Comparison of ENCODE assay signal across 21 cellular contexts in the genomic region with DNA sequence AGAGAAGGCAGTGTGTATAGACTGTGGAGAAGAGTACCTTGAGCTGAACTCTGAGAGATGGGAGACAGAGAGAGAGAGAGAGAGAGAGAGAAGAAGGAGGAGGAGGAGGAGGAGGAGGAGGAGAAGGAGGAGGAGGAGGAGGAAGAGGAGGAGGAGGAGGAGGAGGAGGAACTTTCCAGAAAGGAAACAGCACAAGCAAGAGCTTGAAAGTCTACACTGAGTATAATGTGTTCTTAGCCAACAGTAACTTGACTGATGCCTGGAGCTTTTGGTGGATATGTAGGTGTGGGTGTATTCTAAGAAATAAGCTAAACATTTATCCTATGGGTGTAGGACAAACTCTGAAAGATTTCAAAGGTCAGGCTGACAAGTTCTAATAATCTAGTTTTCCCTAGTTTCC.
A peak's percentile ranks its signal among the peaks of the same experiment; 100 is the strongest.
DNase-seq lines count a peak whose midpoint lies in the region; ATAC-seq, FAIRE-seq and TF ChIP-seq lines count a peak whose summit lies in the region.
"Had no signal": no experiment of that assay in that cellular context is flagged by ENCODE, and none has a peak within 500 bp of the region (broad histone marks: within the 10 kb centered on the region; RNA-seq: fewer than 3 reads in every experiment).

No MANE protein-coding gene starts in this region.

- CTCF ChIA-PET in activated CD8-positive, alpha-beta T cell treated with anti-CD3 and anti-CD28 coated beads, Interleukin-2, amount 10 ng/mL, durations not matched to agents 7 days and 5 days (lab: Charles Lee): interaction anchor here (0.7 to 1.7 kb wide), 3 partner anchors 9 to 199 kb away, joined by 3 to 5 read pairs (median 4); no protein-coding TSS in a partner anchor
- CTCF ChIA-PET in activated CD8-positive, alpha-beta T cell treated with anti-CD3 and anti-CD28 coated beads for 36 hours (lab: Charles Lee): interaction anchor here (0.7 to 1.1 kb wide), 3 partner anchors 41 to 432 kb away, joined by 3 read pairs; a partner anchor contains a TSS
- CTCF ChIA-PET in HEK293 (lab: Yijun Ruan, JAX): interaction anchor here (0.9 to 3.7 kb wide), 6 partner anchors 8 to 84 kb away, joined by 3 to 17 read pairs (median 4); no protein-coding TSS in a partner anchor

- peaks cover 7% of the 10 kb centered on the region for H3K4me1 Mint-ChIP-seq in activated CD8-positive, alpha-beta T cell treated with anti-CD3 and anti-CD28 coated beads, Interleukin-2, amount 10 ng/mL, durations not matched to agents 7 days and 5 days (ENCODE audit: low read depth)
- peaks cover 27% of the 10 kb centered on the region for H3K4me1 Mint-ChIP-seq in activated CD8-positive, alpha-beta T cell treated with anti-CD3 and anti-CD28 coated beads for 36 hours (ENCODE audit: low read depth)
- H3K4me1 Mint-ChIP-seq in CD4-positive, CD25-positive, alpha-beta regulatory T cell: peaks cover 32 to 65% (median 46%) of the 10 kb centered on the region in 4 donors
- no peaks in the 10 kb centered on the region for H3K4me1 Mint-ChIP-seq in astrocyte (ENCODE audit: low read depth, unreplicated experiment)
- H3K4me1 Mint-ChIP-seq in nephron progenitor cell: peaks cover 67% of the 10 kb centered on the region
- peaks cover 41 to 80% of the 10 kb centered on the region in 2 donors for H3K4me1 Mint-ChIP-seq in immature natural killer cell
- H3K4me1 Mint-ChIP-seq: CD14-positive monocyte, IgD-negative memory B cell had no signal

- H3K27me3 ChIP-seq in CD4-positive, CD25-positive, alpha-beta regulatory T cell (ENCODE audit: control insufficient read depth, insufficient read depth, low read length): no peaks in the 10 kb centered on the region
- H3K27me3 ChIP-seq in astrocyte (ENCODE audit: insufficient read depth, low read length): peaks cover 8% of the 10 kb centered on the region
- H3K27me3 ChIP-seq in MG63: no peaks in the 10 kb centered on the region
- H3K27me3 ChIP-seq: BLaER1 had no signal

- POLR2A ChIA-PET in activated CD8-positive, alpha-beta T cell treated with anti-CD3 and anti-CD28 coated beads, Interleukin-2, amount 10 ng/mL, durations not matched to agents 7 days and 5 days (lab: Charles Lee): no interaction called here
- POLR2A ChIA-PET in activated CD8-positive, alpha-beta T cell treated with anti-CD3 and anti-CD28 coated beads for 36 hours (lab: Charles Lee): interaction anchor here (0.5 to 1.0 kb wide), 2 partner anchors 8 to 31 kb away, joined by 4 read pairs; no protein-coding TSS in a partner anchor
- POLR2A ChIA-PET in HEK293 (lab: Yijun Ruan, JAX): no interaction called here

- H3K36me3 ChIP-seq in CD4-positive, CD25-positive, alpha-beta regulatory T cell (ENCODE audit: control insufficient read depth, insufficient read depth, low read length): peaks cover 20% of the 10 kb centered on the region
- H3K36me3 ChIP-seq in HEK293 (ENCODE audit: control insufficient read depth in 2 of 2, insufficient read depth in 1 of 2, low read length in 2 of 2): no peaks in the 10 kb centered on the region
- no peaks in the 10 kb centered on the region for H3K36me3 ChIP-seq in astrocyte (ENCODE audit: insufficient read depth, low read length)
- H3K36me3 ChIP-seq in MG63: no peaks in the 10 kb centered on the region
- H3K36me3 ChIP-seq: BLaER1 had no signal

- TF ChIP-seq CTCF in activated CD8-positive, alpha-beta T cell treated with anti-CD3 and anti-CD28 coated beads for 36 hours (IDR thresholded peaks at IDR 0.05): no peak
- no peak for TF ChIP-seq CTCF in HEK293 (tag by site-specific recombination; IDR thresholded peaks at IDR 0.05)
- TF ChIP-seq CTCF in astrocyte (IDR thresholded peaks at IDR 0.05; ENCODE audit: insufficient read depth, low read depth, low read length): no peak
- TF ChIP-seq CTCF in nephron progenitor cell (IDR thresholded peaks at IDR 0.05): no peak

- no peak overlapping the region for H3K9ac ChIP-seq in astrocyte (ENCODE audit: low read length)
- H3K9ac ChIP-seq: BLaER1, GM23248 had no signal

- H3K9me3 Mint-ChIP-seq in activated CD8-positive, alpha-beta T cell treated with anti-CD3 and anti-CD28 coated beads, Interleukin-2, amount 10 ng/mL, durations not matched to agents 7 days and 5 days (ENCODE audit: insufficient read depth): no peaks in the 10 kb centered on the region
- no peaks in the 10 kb centered on the region for H3K9me3 Mint-ChIP-seq in activated CD8-positive, alpha-beta T cell treated with anti-CD3 and anti-CD28 coated beads for 36 hours
- H3K9me3 Mint-ChIP-seq in CD4-positive, CD25-positive, alpha-beta regulatory T cell: no peaks in the 10 kb centered on the region
- H3K9me3 Mint-ChIP-seq in astrocyte (ENCODE audit: unreplicated experiment): no peaks in the 10 kb centered on the region
- no peaks in the 10 kb centered on the region for H3K9me3 Mint-ChIP-seq in nephron progenitor cell
- H3K9me3 Mint-ChIP-seq in immature natural killer cell: no peaks in the 10 kb centered on the region
- H3K9me3 Mint-ChIP-seq: CD14-positive monocyte, HFFc6, IgD-negative memory B cell had no signal

- H3K4me3 Mint-ChIP-seq in activated CD8-positive, alpha-beta T cell treated with anti-CD3 and anti-CD28 coated beads, Interleukin-2, amount 10 ng/mL, durations not matched to agents 7 days and 5 days: no peak overlapping the region
- no peak overlapping the region for H3K4me3 Mint-ChIP-seq in activated CD8-positive, alpha-beta T cell treated with anti-CD3 and anti-CD28 coated beads for 36 hours
- H3K4me3 Mint-ChIP-seq in CD4-positive, CD25-positive, alpha-beta regulatory T cell: no peak overlapping the region
- H3K4me3 Mint-ChIP-seq in astrocyte (ENCODE audit: unreplicated experiment): no peak overlapping the region
- H3K4me3 Mint-ChIP-seq in nephron progenitor cell: no peak overlapping the region
- no peak overlapping the region for H3K4me3 Mint-ChIP-seq in immature natural killer cell
- H3K4me3 Mint-ChIP-seq: CD14-positive monocyte, HFFc6, IgD-negative memory B cell had no signal

- no peak for ATAC-seq in activated CD8-positive, alpha-beta T cell treated with anti-CD3 and anti-CD28 coated beads, Interleukin-2, amount 10 ng/mL, durations not matched to agents 7 days and 5 days
- ATAC-seq in activated CD8-positive, alpha-beta T cell treated with anti-CD3 and anti-CD28 coated beads for 36 hours: no peak
- no peak for ATAC-seq in CD4-positive, CD25-positive, alpha-beta regulatory T cell (ENCODE audit: low read depth in 2 of 2)

- no peak overlapping the region for H3K27ac ChIP-seq in CD4-positive, CD25-positive, alpha-beta regulatory T cell (ENCODE audit: insufficient read depth, low read length, poor library complexity, severe bottlenecking)
- H3K27ac ChIP-seq in HEK293 (ENCODE audit: extremely low read depth, low read depth, low read length) (no peak overlapping the region), astrocyte (ENCODE audit: low read depth, low read length) (no peak overlapping the region)
- H3K27ac ChIP-seq: 22Rv1, BLaER1, GM23248 had no signal

- H4K20me1 ChIP-seq in astrocyte (ENCODE audit: insufficient read depth, low read length): no peaks in the 10 kb centered on the region
- H4K20me1 ChIP-seq: BLaER1 had no signal

- no peaks in the 10 kb centered on the region for H3K4me1 ChIP-seq in CD4-positive, CD25-positive, alpha-beta regulatory T cell (ENCODE audit: control insufficient read depth, insufficient read depth, low read length, poor library complexity, severe bottlenecking)
- H3K4me1 ChIP-seq in HEK293 (ENCODE audit: control insufficient read depth, insufficient read depth, low read length): peaks cover 2% of the 10 kb centered on the region
- H3K4me1 ChIP-seq in astrocyte (ENCODE audit: insufficient read depth, low read length): no peaks in the 10 kb centered on the region
- H3K4me1 ChIP-seq: BLaER1 had no signal

- no peak overlapping the region for H3K4me3 ChIP-seq in CD4-positive, CD25-positive, alpha-beta regulatory T cell (ENCODE audit: low read depth, low read length)
- no peak overlapping the region for H3K4me3 ChIP-seq in HEK293 (ENCODE audit: low read depth, low read length)
- H3K4me3 ChIP-seq in astrocyte (ENCODE audit: insufficient read depth, low read depth, low read length): no peak overlapping the region
- no peak overlapping the region for H3K4me3 ChIP-seq in MG63
- H3K4me3 ChIP-seq: BLaER1, GM23248 had no signal

- peak overlapping the region; percentile 25 for H3K27ac Mint-ChIP-seq in activated CD8-positive, alpha-beta T cell treated with anti-CD3 and anti-CD28 coated beads, Interleukin-2, amount 10 ng/mL, durations not matched to agents 7 days and 5 days
- no peak overlapping the region for H3K27ac Mint-ChIP-seq in activated CD8-positive, alpha-beta T cell treated with anti-CD3 and anti-CD28 coated beads for 36 hours
- peak overlapping the region in 2 of 3 donors; percentile 17 to 41 for H3K27ac Mint-ChIP-seq in CD4-positive, CD25-positive, alpha-beta regulatory T cell
- no peak overlapping the region for H3K27ac Mint-ChIP-seq in astrocyte (ENCODE audit: unreplicated experiment)
- no peak overlapping the region for H3K27ac Mint-ChIP-seq in nephron progenitor cell
- peak overlapping the region in 1 of 6 donors; percentile 39 for H3K27ac Mint-ChIP-seq in immature natural killer cell
- H3K27ac Mint-ChIP-seq: CD14-positive monocyte, HFFc6, IgD-negative memory B cell had no signal

- no peak overlapping the region for H2AFZ ChIP-seq in astrocyte (ENCODE audit: low read depth, low read length)
- H2AFZ ChIP-seq: GM23248 had no signal

- H3K9me3 ChIP-seq in CD4-positive, CD25-positive, alpha-beta regulatory T cell (ENCODE audit: control insufficient read depth in 2 of 2, low read length in 2 of 2): no peaks in the 10 kb centered on the region
- H3K9me3 ChIP-seq in HEK293 (ENCODE audit: control insufficient read depth, insufficient read depth, low read depth, low read length) (no peaks in the 10 kb centered on the region), astrocyte (ENCODE audit: insufficient read depth, low read depth, low read length) (no peaks in the 10 kb centered on the region), MG63 (no peaks in the 10 kb centered on the region)
- H3K9me3 ChIP-seq: BLaER1, Caco-2 had no signal

- no peaks in the 10 kb centered on the region for H3K79me2 ChIP-seq in astrocyte (ENCODE audit: insufficient read depth, low read length)

- no peaks in the 10 kb centered on the region for H3K27me3 Mint-ChIP-seq in activated CD8-positive, alpha-beta T cell treated with anti-CD3 and anti-CD28 coated beads, Interleukin-2, amount 10 ng/mL, durations not matched to agents 7 days and 5 days (ENCODE audit: low read depth)
- H3K27me3 Mint-ChIP-seq in activated CD8-positive, alpha-beta T cell treated with anti-CD3 and anti-CD28 coated beads for 36 hours: no peaks in the 10 kb centered on the region
- no peaks in the 10 kb centered on the region for H3K27me3 Mint-ChIP-seq in CD4-positive, CD25-positive, alpha-beta regulatory T cell
- H3K27me3 Mint-ChIP-seq in astrocyte (ENCODE audit: low read depth, unreplicated experiment) (peaks cover 27% of the 10 kb centered on the region), nephron progenitor cell (ENCODE audit: low read depth, poor library complexity) (no peaks in the 10 kb centered on the region), immature natural killer cell (ENCODE audit: low read depth in 3 of 3) (no peaks in the 10 kb centered on the region)

- peaks cover 8% of the 10 kb centered on the region for H3K36me3 Mint-ChIP-seq in activated CD8-positive, alpha-beta T cell treated with anti-CD3 and anti-CD28 coated beads, Interleukin-2, amount 10 ng/mL, durations not matched to agents 7 days and 5 days (ENCODE audit: low read depth)
- H3K36me3 Mint-ChIP-seq in activated CD8-positive, alpha-beta T cell treated with anti-CD3 and anti-CD28 coated beads for 36 hours (ENCODE audit: low read depth): peaks cover 3% of the 10 kb centered on the region
- H3K36me3 Mint-ChIP-seq in CD4-positive, CD25-positive, alpha-beta regulatory T cell: peaks cover 9% of the 10 kb centered on the region
- no peaks in the 10 kb centered on the region for H3K36me3 Mint-ChIP-seq in astrocyte (ENCODE audit: low read depth, unreplicated experiment)
- H3K36me3 Mint-ChIP-seq in nephron progenitor cell (ENCODE audit: low read depth): no peaks in the 10 kb centered on the region
- peaks cover 0 to 5% (median 0%) of the 10 kb centered on the region in 3 donors for H3K36me3 Mint-ChIP-seq in immature natural killer cell
- H3K36me3 Mint-ChIP-seq: CD14-positive monocyte, IgD-negative memory B cell had no signal

- no peak for DNase-seq in activated CD8-positive, alpha-beta T cell treated with anti-CD3 and anti-CD28 coated beads, Interleukin-2, amount 10 ng/mL, durations not matched to agents 7 days and 5 days
- no peak for DNase-seq in activated CD8-positive, alpha-beta T cell treated with anti-CD3 and anti-CD28 coated beads for 36 hours
- no peak for DNase-seq in CD4-positive, CD25-positive, alpha-beta regulatory T cell
- DNase-seq in astrocyte (ENCODE audit: low read depth) (no peak), nephron progenitor cell (no peak), immature natural killer cell (no peak), MG63 (no peak)
- DNase-seq: Caco-2, GM23248, HCEC 1CT, HFFc6 had no signal

- peak overlapping the region; percentile 25 for H3K4me2 ChIP-seq in astrocyte (ENCODE audit: low read length)
- H3K4me2 ChIP-seq: BLaER1 had no signal

- intact Hi-C loops in activated CD8-positive, alpha-beta T cell treated with anti-CD3 and anti-CD28 coated beads for 36 hours (cut with micrococcal nuclease): no loop called here

- no peak for FAIRE-seq in astrocyte (lab: Jason Lieb, UNC)
- FAIRE-seq: D721Med, G401.6, GM12891, GM18507, HTR-8/SVneo had no signal

Comparison
In these comparisons a context has a peak if more than half of its experiments do, and no peak if none do; other contexts are left out.
1. H3K27ac Mint-ChIP-seq: peak in activated CD8-positive, alpha-beta T cell treated with anti-CD3 and anti-CD28 coated beads, Interleukin-2, amount 10 ng/mL, durations not matched to agents 7 days and 5 days (single experiment) and CD4-positive, CD25-positive, alpha-beta regulatory T cell (2 of 3); none in activated CD8-positive, alpha-beta T cell treated with anti-CD3 and anti-CD28 coated beads for 36 hours (single experiment), astrocyte (single experiment) and nephron progenitor cell (single experiment).